Comparison of ENCODE assay signal across 8 cellular contexts in the genomic region with DNA sequence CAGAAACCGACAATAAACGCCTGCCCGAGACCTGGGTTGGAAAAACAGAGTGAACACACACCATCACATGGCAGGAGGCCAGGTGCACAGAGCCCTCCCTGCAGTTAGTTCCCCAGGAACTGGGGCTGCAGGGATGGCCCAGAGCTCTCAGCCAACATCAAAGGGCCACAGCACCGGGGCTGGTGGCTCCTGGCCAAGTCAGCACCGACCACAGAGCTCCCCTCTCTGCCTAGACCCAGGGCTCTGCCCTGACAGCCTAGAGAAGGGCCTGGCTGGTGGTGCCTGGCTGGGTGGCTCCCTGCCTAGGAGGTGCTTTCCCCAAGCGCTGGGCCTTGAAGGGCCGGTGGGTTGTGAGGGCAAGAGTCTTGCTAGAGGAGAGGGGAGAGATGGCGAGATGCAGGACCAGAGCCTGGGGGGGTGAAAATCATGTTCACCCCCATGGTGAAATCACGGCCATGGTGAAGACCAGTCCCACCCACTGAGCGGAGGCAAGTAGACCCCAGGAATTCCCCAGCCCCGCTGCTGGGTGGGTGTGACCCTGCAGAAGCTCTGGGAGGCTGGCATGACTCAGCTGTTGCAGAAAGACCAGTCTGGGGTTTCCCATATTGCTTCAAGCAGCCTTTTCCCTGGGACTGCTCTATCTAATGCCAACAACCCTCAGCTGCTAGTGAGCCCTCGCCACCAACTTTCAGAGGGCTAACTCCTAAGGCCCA. TPM values are rescaled to one million over a fixed set of nuclear protein-coding genes. Genes with fewer than 3 reads are reported as not detected.
DNase-seq lines count a peak whose midpoint lies in the region; ATAC-seq, FAIRE-seq and TF ChIP-seq lines count a peak whose summit lies in the region.

No MANE protein-coding gene starts in this region.

- H3K36me3 ChIP-seq in BLaER1 (no peaks in the 10 kb centered on the region), kidney (ENCODE audit: control insufficient read depth in 1 of 2, insufficient read depth in 2 of 2, low read length in 2 of 2) (no peaks in the 10 kb centered on the region), thyroid gland (no peaks in the 10 kb centered on the region), left ventricle myocardium inferior (no peaks in the 10 kb centered on the region)

- H3K27ac ChIP-seq in BLaER1 (peak overlapping the region; percentile 97), kidney (ENCODE audit: low read depth in 2 of 2, low read length in 2 of 2) (no peak overlapping the region), thyroid gland (no peak overlapping the region), left ventricle myocardium inferior (replicated peaks) (no peak overlapping the region)

- H3K4me3 ChIP-seq in BLaER1 (peak overlapping the region; percentile 82; the same call in 1 of the 2 replicates), kidney (ENCODE audit: low read length in 2 of 2) (no peak overlapping the region), thyroid gland (replicated peaks in 1 of 3) (no peak overlapping the region), left ventricle myocardium inferior (no peak overlapping the region)

- TF ChIP-seq CTCF in kidney (IDR thresholded peaks at IDR 0.05; ENCODE audit: borderline replicate concordance, extremely low read depth, insufficient read depth) = no peak
- TF ChIP-seq CTCF in thyroid gland (IDR thresholded peaks at IDR 0.05) = no peak
- TF ChIP-seq CTCF in left ventricle myocardium inferior (IDR thresholded peaks at IDR 0.05; ENCODE audit: borderline replicate concordance) = no peak

- H3K9ac ChIP-seq in BLaER1 = peak overlapping the region; percentile 63
- H3K9ac ChIP-seq in kidney (ENCODE audit: low read length in 2 of 2) = no peak overlapping the region

- no peaks in the 10 kb centered on the region; the same call in 1 of the 2 replicates for H4K20me1 ChIP-seq in BLaER1

- no peaks in the 10 kb centered on the region for H3K27me3 ChIP-seq in BLaER1
- no peaks in the 10 kb centered on the region for H3K27me3 ChIP-seq in thyroid gland
- H3K27me3 ChIP-seq in left ventricle myocardium inferior (ENCODE audit: low read depth) = no peaks in the 10 kb centered on the region

- H3K4me1 ChIP-seq in BLaER1 (peaks cover 81% of the 10 kb centered on the region), kidney (ENCODE audit: control insufficient read depth in 1 of 2, insufficient read depth in 1 of 2, low read depth in 1 of 2, low read length in 2 of 2) (no peaks in the 10 kb centered on the region), thyroid gland (peaks cover 6 to 20% of the 10 kb centered on the region in 2 donors), left ventricle myocardium inferior (peaks cover 41% of the 10 kb centered on the region)

- WGBS in thyroid gland, 2 donors = 46 to 47% methylated on average over 11 to 12 of the region's 12 CpGs

- peak overlapping the region; percentile 96 for H3K4me2 ChIP-seq in BLaER1

- DNase-seq in NCI-H2081 treated with DMSO at 0.1 percent for 48 hours (lab: John Stamatoyannopoulos, UW) (peak; percentile 17), kidney (peak; percentile 82), thyroid gland (peak; percentile 24 to 38), left ventricle myocardium inferior (no peak)
- peak; percentile 88 for DNase-seq in activated effector memory CD4-positive, alpha-beta T cell treated with anti-CD3 and anti-CD28 coated beads, Interleukin-2, amount 50 U/mL, for 16 hours

- no peak for ATAC-seq in HG02870 (IDR thresholded peaks at IDR 0.05; ENCODE audit: unreplicated experiment)

- TF ChIP-seq POLR2A in GM19099 (IDR thresholded peaks at IDR 0.05; ENCODE audit: extremely low read depth, insufficient read length, low read depth) (peak; percentile 49), thyroid gland (IDR thresholded peaks at IDR 0.05) (no peak)

- no peak for FAIRE-seq in kidney (lab: Jason Lieb, UNC)

- intact Hi-C loops in kidney (cut with DNase I) = no loop called here
- intact Hi-C loops in thyroid gland (cut with DNase I) = no loop called here
- intact Hi-C loops in left ventricle myocardium inferior (cut with micrococcal nuclease) = no loop called here

- H3K9me3 ChIP-seq in BLaER1 (no peaks in the 10 kb centered on the region; the same call in 1 of the 2 replicates), kidney (ENCODE audit: control insufficient read depth in 1 of 2, low read length in 2 of 2) (no peaks in the 10 kb centered on the region), thyroid gland (no peaks in the 10 kb centered on the region), left ventricle myocardium inferior (replicated peaks) (no peaks in the 10 kb centered on the region)

RNA-seq across cellular contexts. Expression of a gene that starts 7.2 kb away (rescaled TPM):
- total RNA-seq in kidney (12.5 TPM), thyroid gland (10 to 100 TPM in 3 of 4 donors, 1 to 10 TPM in 1; 4.6 to 18.3 (median 14.9) TPM), left ventricle myocardium inferior (14.5 TPM)
- 10.6 TPM for polyA plus RNA-seq in kidney (ENCODE audit: insufficient read depth, low read depth, low replicate concordance)
